In the genomic region with DNA sequence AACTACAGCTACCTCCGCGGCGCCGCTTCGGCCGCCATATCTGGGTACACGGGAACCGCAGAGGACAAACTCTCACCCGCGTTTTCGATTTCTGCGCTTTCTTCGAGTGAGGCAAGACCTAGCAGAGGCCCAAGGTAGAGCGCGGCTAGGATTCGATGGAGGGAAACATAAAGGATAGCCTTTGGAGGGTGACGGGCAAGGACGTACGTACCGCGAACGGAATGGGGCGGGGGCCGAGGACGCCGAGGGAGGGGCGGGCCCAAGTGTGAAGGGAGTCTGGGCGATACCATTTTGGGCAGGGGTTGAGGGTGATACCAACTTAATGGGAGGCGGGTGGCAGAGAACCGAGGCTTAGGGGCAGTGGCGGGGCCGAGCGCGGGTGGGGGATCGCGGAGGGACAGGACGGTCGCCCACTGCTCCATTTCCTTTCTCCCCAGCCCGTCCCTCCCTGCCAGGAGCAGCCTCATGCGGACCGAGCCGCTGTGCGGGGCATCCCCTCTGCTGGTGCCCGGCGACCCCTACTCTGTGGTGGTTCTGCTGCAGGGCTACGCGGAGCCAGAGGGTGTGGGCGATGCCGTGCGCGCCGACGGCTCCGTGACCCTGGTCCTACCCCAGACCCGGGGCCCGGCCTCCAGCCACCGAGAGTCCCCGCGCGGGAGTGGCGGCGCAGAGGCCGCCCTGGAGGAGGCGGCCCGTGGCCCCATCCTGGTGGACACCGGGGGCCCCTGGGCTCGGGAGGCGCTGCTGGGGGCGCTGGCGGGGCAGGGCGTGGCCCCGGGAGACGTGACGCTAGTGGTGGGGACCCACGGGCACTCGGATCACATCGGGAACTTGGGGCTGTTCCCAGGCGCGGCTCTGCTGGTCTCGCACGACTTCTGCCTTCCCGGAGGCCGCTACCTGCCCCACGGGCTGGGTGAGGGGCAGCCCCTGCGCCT, we compare ENCODE assay signal across 8 cellular contexts. TPM values are rescaled to one million over a fixed set of nuclear protein-coding genes. Genes with fewer than 3 reads are reported as not detected.
DNase-seq lines count a peak whose midpoint lies in the region; ATAC-seq, FAIRE-seq and TF ChIP-seq lines count a peak whose summit lies in the region.

A gene with protein sequence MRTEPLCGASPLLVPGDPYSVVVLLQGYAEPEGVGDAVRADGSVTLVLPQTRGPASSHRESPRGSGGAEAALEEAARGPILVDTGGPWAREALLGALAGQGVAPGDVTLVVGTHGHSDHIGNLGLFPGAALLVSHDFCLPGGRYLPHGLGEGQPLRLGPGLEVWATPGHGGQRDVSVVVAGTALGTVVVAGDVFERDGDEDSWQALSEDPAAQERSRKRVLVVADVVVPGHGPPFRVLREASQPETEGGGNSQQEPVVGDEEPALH (plus strand): TSS at position 37 of the 935 bp plus-strand sequence. CDS start 429 bp downstream, at position 466.

- peak within 1 kb of the TSS; percentile 40; the same call in 1 of the 2 replicates for H2BK15ac ChIP-seq in H1 (ENCODE audit: low read length)
- no peak within 1 kb of the TSS for H2BK15ac ChIP-seq in mesendoderm (replicated peaks; ENCODE audit: low read depth)

- no peaks in the 10 kb centered on the region; a peak in 1 of 4 replicates for H3K79me2 ChIP-seq in H1 (ENCODE audit: control insufficient read depth in 1 of 2, insufficient read depth in 2 of 2, low read length in 2 of 2)
- H3K79me2 ChIP-seq in mesendoderm (ENCODE audit: control insufficient read depth, insufficient read depth, low read length) = no peaks in the 10 kb centered on the region

- peak; percentile 83 to 94 (median 92) for DNase-seq in CD8-positive, alpha-beta T cell
- DNase-seq in HUDEP-2 (lab: John Stamatoyannopoulos, UW; ENCODE audit: unreplicated experiment in 76 of 76) (peak in 74 of 76 experiments; percentile 33 to 93 (median 82)), NOMO-1 treated with DMSO at 0.1 percent for 48 hours (lab: John Stamatoyannopoulos, UW; ENCODE audit: unreplicated experiment) (peak; percentile 92), H1 (ENCODE audit: low read depth in 1 of 2, low spot score in 2 of 2) (peak in 1 of 2 experiments; percentile 94), mesendoderm (peak; percentile 95)
- DNase-seq in activated CD8-positive, alpha-beta memory T cell treated with anti-CD3 and anti-CD28 coated beads, Interleukin-2, amount 10 ng/mL, durations not matched to agents 7 days and 5 days = peak; percentile 94
- peak; percentile 73 for DNase-seq in stimulated activated CD8-positive, alpha-beta memory T cell treated with anti-CD3 and anti-CD28 coated beads, Interleukin-12 subunit alpha, Interleukin-12 subunit beta, amount 100 ng/mL, for 24 hours (ENCODE audit: extremely low read depth)

- H4K5ac ChIP-seq in H1 (ENCODE audit: insufficient read length, low read depth, low read length) = peak within 1 kb of the TSS; percentile 96
- no peak within 1 kb of the TSS for H4K5ac ChIP-seq in mesendoderm (ENCODE audit: low read length)

- H3K18ac ChIP-seq in H1 (ENCODE audit: extremely low read depth, low read length) = peak within 1 kb of the TSS; percentile 99
- peak within 1 kb of the TSS; percentile 19 for H3K18ac ChIP-seq in mesendoderm (ENCODE audit: low read length)

- H2BK5ac ChIP-seq in H1 (ENCODE audit: low read depth, low read length) = peak within 1 kb of the TSS; percentile 98
- H2BK5ac ChIP-seq in mesendoderm (ENCODE audit: low read length) = peak within 1 kb of the TSS; percentile 61

- peaks cover 24% of the 10 kb centered on the region for H3K4me1 ChIP-seq in CD8-positive, alpha-beta T cell (ENCODE audit: insufficient read depth, low read length)
- peaks cover 0 to 8% (median 0%) of the 10 kb centered on the region in 4 experiments; a peak in 1 of 7 replicates for H3K4me1 ChIP-seq in H1 (replicated peaks in 1 of 4; ENCODE audit: control insufficient read depth in 3 of 4, insufficient read depth in 4 of 4, low read length in 3 of 4)
- H3K4me1 ChIP-seq in mesendoderm (ENCODE audit: control insufficient read depth, low read depth, low read length) = peaks cover 2% of the 10 kb centered on the region

- no peaks in the 10 kb centered on the region for H3K9me3 Mint-ChIP-seq in CD8-positive, alpha-beta T cell
- H3K9me3 Mint-ChIP-seq in activated CD8-positive, alpha-beta memory T cell treated with anti-CD3 and anti-CD28 coated beads, Interleukin-2, amount 10 ng/mL, durations not matched to agents 7 days and 5 days (ENCODE audit: low read depth) = no peaks in the 10 kb centered on the region

- no peak for TF ChIP-seq CTCF in CD8-positive, alpha-beta T cell (IDR thresholded peaks at IDR 0.05)
- no peak for TF ChIP-seq CTCF in H1 (IDR thresholded peaks at IDR 0.05; ENCODE audit: control extremely low read depth in 1 of 3, insufficient read depth in 1 of 3, low read depth in 1 of 3, low read length in 3 of 3)

- POLR2A ChIA-PET in CD8-positive, alpha-beta T cell (lab: Charles Lee) = interaction anchor here (0.6 to 5.4 kb wide), 11 partner anchors 15 to 485 kb away, joined by 3 to 50 read pairs (median 3); partner anchors contain the start of genes AP4M1, GPC2, MCM7 and MOSPD3
- POLR2A ChIA-PET in H1 (lab: Charles Lee; ENCODE audit: partially characterized antibody) = interaction anchor here (0.6 to 19.1 kb wide), 29 partner anchors 9 to 302 kb away, joined by 3 to 414 read pairs (median 4); partner anchors contain the start of genes AP4M1, COPS6, GAL3ST4 and GPC2

- peak within 1 kb of the TSS; percentile 98 for H4K91ac ChIP-seq in H1 (replicated peaks; ENCODE audit: insufficient read length, low read length)

- H3K4ac ChIP-seq in H1 (replicated peaks; ENCODE audit: insufficient read length, low read depth, low read length) (peak within 1 kb of the TSS; percentile 91), mesendoderm (ENCODE audit: low read depth, low read length) (peak within 1 kb of the TSS; percentile 74)

- H3K27ac Mint-ChIP-seq in CD8-positive, alpha-beta T cell = peak within 1 kb of the TSS; percentile 100
- peak within 1 kb of the TSS; percentile 98 for H3K27ac Mint-ChIP-seq in activated CD8-positive, alpha-beta memory T cell treated with anti-CD3 and anti-CD28 coated beads, Interleukin-2, amount 10 ng/mL, durations not matched to agents 7 days and 5 days

- H2BK120ac ChIP-seq in H1 (replicated peaks; ENCODE audit: low read depth, low read length) (peak within 1 kb of the TSS; percentile 78), mesendoderm (ENCODE audit: low read depth, low read length) (no peak within 1 kb of the TSS)

- peaks cover 39% of the 10 kb centered on the region for H3K4me1 Mint-ChIP-seq in CD8-positive, alpha-beta T cell (ENCODE audit: low read depth)
- peaks cover 41% of the 10 kb centered on the region for H3K4me1 Mint-ChIP-seq in activated CD8-positive, alpha-beta memory T cell treated with anti-CD3 and anti-CD28 coated beads, Interleukin-2, amount 10 ng/mL, durations not matched to agents 7 days and 5 days

- peak in 1 of 2 experiments; percentile 98; a peak in 2 of 3 replicates for TF ChIP-seq EP300 in H1 (IDR thresholded peaks at IDR 0.05; ENCODE audit: borderline replicate concordance in 1 of 2, low read depth in 2 of 2, low read length in 2 of 2)

- H3K27me3 ChIP-seq in CD8-positive, alpha-beta T cell (ENCODE audit: insufficient read depth, low read length) = no peaks in the 10 kb centered on the region
- H3K27me3 ChIP-seq in H1 (replicated peaks in 1 of 4; ENCODE audit: control insufficient read depth in 3 of 4, extremely low read depth in 1 of 4, insufficient read depth in 3 of 4, low read length in 3 of 4) = peaks cover 0 to 11% (median 0%) of the 10 kb centered on the region in 4 experiments; a peak in 2 of 7 replicates
- no peaks in the 10 kb centered on the region for H3K27me3 ChIP-seq in mesendoderm (ENCODE audit: insufficient read depth, low read length, poor library complexity)

- no peaks in the 10 kb centered on the region for H3K79me1 ChIP-seq in H1 (ENCODE audit: low read depth, low read length)
- no peaks in the 10 kb centered on the region for H3K79me1 ChIP-seq in mesendoderm (ENCODE audit: low read length)

- H3K4me3 ChIP-seq in CD8-positive, alpha-beta T cell (ENCODE audit: low read depth, low read length) = peak within 1 kb of the TSS; percentile 99
- H3K4me3 ChIP-seq in H1 (ENCODE audit: extremely low read depth in 1 of 4, insufficient read depth in 2 of 4, low read depth in 3 of 4, low read length in 4 of 4) (peak within 1 kb of the TSS; percentile 84 to 90 (median 88)), mesendoderm (ENCODE audit: low read length) (peak within 1 kb of the TSS; percentile 69)

- H3K4me3 Mint-ChIP-seq in CD8-positive, alpha-beta T cell = peak within 1 kb of the TSS; percentile 100
- peak within 1 kb of the TSS; percentile 89 for H3K4me3 Mint-ChIP-seq in activated CD8-positive, alpha-beta memory T cell treated with anti-CD3 and anti-CD28 coated beads, Interleukin-2, amount 10 ng/mL, durations not matched to agents 7 days and 5 days

- peak within 1 kb of the TSS; percentile 95; the same call in 1 of the 2 replicates for H2BK12ac ChIP-seq in H1 (ENCODE audit: low read depth, low read length)

- peak within 1 kb of the TSS; percentile 98 for H3K27ac ChIP-seq in CD8-positive, alpha-beta T cell (ENCODE audit: low read depth, low read length)
- H3K27ac ChIP-seq in H1 (ENCODE audit: low read depth, low read length) (peak within 1 kb of the TSS; percentile 90), mesendoderm (ENCODE audit: low read depth, low read length) (peak within 1 kb of the TSS; percentile 91)

- H4K8ac ChIP-seq in H1 (ENCODE audit: extremely low read depth, insufficient read depth, low read length) (peak within 1 kb of the TSS; percentile 73), mesendoderm (ENCODE audit: low read depth, low read length) (peak within 1 kb of the TSS; percentile 2)

- H3K36me3 Mint-ChIP-seq in CD8-positive, alpha-beta T cell = peaks cover 22% of the 10 kb centered on the region
- H3K36me3 Mint-ChIP-seq in activated CD8-positive, alpha-beta memory T cell treated with anti-CD3 and anti-CD28 coated beads, Interleukin-2, amount 10 ng/mL, durations not matched to agents 7 days and 5 days = peaks cover 13% of the 10 kb centered on the region

- peak; percentile 83 for ATAC-seq in CD8-positive, alpha-beta T cell
- ATAC-seq in GM19468 (IDR thresholded peaks at IDR 0.05; ENCODE audit: extremely low read depth, unreplicated experiment) = peak; percentile 11
- ATAC-seq in activated CD8-positive, alpha-beta memory T cell treated with anti-CD3 and anti-CD28 coated beads, Interleukin-2, amount 10 ng/mL, durations not matched to agents 7 days and 5 days = peak; percentile 79

- H4K20me1 ChIP-seq in H1 (replicated peaks in 1 of 2; ENCODE audit: control insufficient read depth in 1 of 2, insufficient read depth in 2 of 2, low read length in 2 of 2) = no peaks in the 10 kb centered on the region

- H3K14ac ChIP-seq in H1 (ENCODE audit: insufficient read length) = no peak within 1 kb of the TSS

- peak; percentile 0 to 78 for TF ChIP-seq POLR2A in H1 (IDR thresholded peaks at IDR 0.05; ENCODE audit: control extremely low read depth in 1 of 2, low read depth in 2 of 2, low read length in 2 of 2)

- H3K9ac ChIP-seq in H1 (replicated peaks in 1 of 4; ENCODE audit: extremely low read depth in 1 of 4, low read depth in 3 of 4, low read length in 3 of 4) (peak within 1 kb of the TSS; percentile 77 to 93 (median 91)), mesendoderm (ENCODE audit: low read length) (peak within 1 kb of the TSS; percentile 91)

- H3K27me3 Mint-ChIP-seq in CD8-positive, alpha-beta T cell (ENCODE audit: low read depth) = no peaks in the 10 kb centered on the region
- no peaks in the 10 kb centered on the region for H3K27me3 Mint-ChIP-seq in activated CD8-positive, alpha-beta memory T cell treated with anti-CD3 and anti-CD28 coated beads, Interleukin-2, amount 10 ng/mL, durations not matched to agents 7 days and 5 days

- H3K23me2 ChIP-seq in H1 (ENCODE audit: low read depth, low read length) = peaks cover 8% of the 10 kb centered on the region; the same call in 1 of the 2 replicates

- CTCF ChIA-PET in CD8-positive, alpha-beta T cell (lab: Charles Lee) = interaction anchor here (0.7 to 1.4 kb wide), 4 partner anchors 11 to 281 kb away, joined by 3 to 8 read pairs (median 4); no protein-coding TSS in a partner anchor
- CTCF ChIA-PET in activated CD8-positive, alpha-beta memory T cell treated with anti-CD3 and anti-CD28 coated beads, Interleukin-2, amount 10 ng/mL, durations not matched to agents 7 days and 5 days (lab: Charles Lee) = interaction anchor here (0.9 to 6.9 kb wide), 10 partner anchors 11 to 133 kb away, joined by 3 to 60 read pairs (median 4); partner anchors contain the start of genes AP4M1, MCM7 and ZKSCAN1
- CTCF ChIA-PET in H1 (lab: Charles Lee; ENCODE audit: partially characterized antibody) = interaction anchor here (0.7 to 9.0 kb wide), 8 partner anchors 14 to 442 kb away, joined by 3 to 108 read pairs (median 6); partner anchors contain the start of genes AP4M1, GAL3ST4, LAMTOR4 and MCM7

- H3K9me3 ChIP-seq in CD8-positive, alpha-beta T cell (ENCODE audit: low read length) = no peaks in the 10 kb centered on the region
- H3K9me3 ChIP-seq in H1 (ENCODE audit: insufficient read depth in 2 of 2, low read depth in 1 of 2, low read length in 1 of 2) = no peaks in the 10 kb centered on the region

- FAIRE-seq in H1 (lab: Jason Lieb, UNC) = no peak

- H2AFZ ChIP-seq in H1 (ENCODE audit: low read length) = peak within 1 kb of the TSS; percentile 72; the same call in 1 of the 2 replicates

- H3K23ac ChIP-seq in H1 (ENCODE audit: insufficient read length) (no peak within 1 kb of the TSS), mesendoderm (ENCODE audit: low read length) (peak within 1 kb of the TSS; percentile 66)

- H2BK20ac ChIP-seq in H1 (ENCODE audit: low read length) = no peak within 1 kb of the TSS

- TF ChIP-seq RAD21 in H1 (IDR thresholded peaks at IDR 0.05 in 1 of 2, conservative IDR thresholded peaks at IDR 0.05 in 1 of 2; ENCODE audit: low read depth in 2 of 2, low read length in 2 of 2) = no peak

- H3K4me2 ChIP-seq in H1 (ENCODE audit: insufficient read depth in 1 of 2, low read depth in 2 of 2, low read length in 2 of 2) = peak within 1 kb of the TSS; percentile 74 to 90
- H3K4me2 ChIP-seq in mesendoderm (ENCODE audit: low read length) = peak within 1 kb of the TSS; percentile 72

- intact Hi-C loops in CD8-positive, alpha-beta T cell (cut with DNase I, micrococcal nuclease) = loop anchor here (1.0 to 10.0 kb wide), 9 partner anchors 8 to 308 kb away; partner anchors contain the start of genes AP4M1 (in 2 of the 2), CNPY4 (in 2 of the 2), MCM7 (in 2 of the 2) and TAF6 (in 2 of the 2)

- H3K56ac ChIP-seq in H1 (replicated peaks; ENCODE audit: insufficient read length, low read depth, low read length) (peak within 1 kb of the TSS; percentile 97), mesendoderm (ENCODE audit: low read length) (peak within 1 kb of the TSS; percentile 94)

- H2AK5ac ChIP-seq in H1 (ENCODE audit: low read depth, low read length) = no peak within 1 kb of the TSS
- H2AK5ac ChIP-seq in mesendoderm (ENCODE audit: low read length) = no peak within 1 kb of the TSS

- WGBS in H1 (ENCODE audit: extremely low coverage in 1 of 2, insufficient coverage in 1 of 2, insufficient read length in 1 of 2, insufficient replicate concordance in 2 of 2, low coverage in 1 of 2, low lambda C conversion rate in 2 of 2, missing lambda C conversion rate in 1 of 2), 2 experiments = 3% methylated on average over 62 of the region's 85 CpGs; no CpG with 5 or more reads in 1 of the 2 experiments
- no CpG with 5 or more reads among the region's 85 CpGs for WGBS in mesendoderm (ENCODE audit: extremely low coverage, insufficient coverage, low lambda C conversion rate)

- H3K36me3 ChIP-seq in CD8-positive, alpha-beta T cell (ENCODE audit: insufficient read depth, low read length) = no peaks in the 10 kb centered on the region
- H3K36me3 ChIP-seq in H1 (ENCODE audit: control insufficient read depth in 2 of 4, insufficient read depth in 4 of 4, low read length in 3 of 4) (no peaks in the 10 kb centered on the region), mesendoderm (ENCODE audit: control insufficient read depth, insufficient read depth, low read length) (no peaks in the 10 kb centered on the region)

RNA-seq across cellular contexts. Expression of the gene that starts here (rescaled TPM):
- 1 to 10 TPM; 4.2 to 4.6 TPM for total RNA-seq in CD8-positive, alpha-beta T cell
- 1 to 10 TPM; 5.6 to 7.5 TPM for total RNA-seq in activated CD8-positive, alpha-beta memory T cell treated with anti-CD3 and anti-CD28 coated beads, Interleukin-2, amount 10 ng/mL, durations not matched to agents 7 days and 5 days
- 1.7 TPM in 2 replicates for total RNA-seq in H1 (2021; fragmentation: NEBNext Ultra II Directional; extraction: Animal tissue kit (Norgen Biotek cat#: 25700))
- 1.00 and 1.2 TPM in 2 replicates for polyA plus RNA-seq in H1 (2011; rRNA removed)
- polyA plus RNA-seq in H1 (2011; cell fraction: cytosol; rRNA removed) = 1.5 TPM
- 1.4 TPM for polyA plus RNA-seq in H1 (2011; cell fraction: nucleus; rRNA removed)
- 0.39 to 1.6 TPM (median 1.1 TPM) in 4 replicates for polyA plus RNA-seq in H1 (2012, experiment 1 of 2)
- polyA plus RNA-seq in H1 (2012, experiment 2 of 2) = 0.67 TPM
- polyA plus RNA-seq in H1 (2013, experiment 1 of 2) = 1.3 TPM
- 1.3 TPM for polyA plus RNA-seq in H1 (2013, experiment 2 of 2)
- 0.10 and 0.57 TPM in 2 replicates for polyA minus RNA-seq in H1 (2011; rRNA and poly(A)+ RNA removed)
- polyA minus RNA-seq in H1 (2011; cell fraction: cytosol; rRNA and poly(A)+ RNA removed) = not detected
- polyA minus RNA-seq in H1 (2011; cell fraction: nucleus; rRNA and poly(A)+ RNA removed) = 1.5 TPM
- polyA plus RNA-seq in mesendoderm (2013, experiment 1 of 2) = 1.8 TPM
- 1.9 TPM for polyA plus RNA-seq in mesendoderm (2013, experiment 2 of 2)

Comparison
In these comparisons a context has a peak if more than half of its experiments do, and no peak if none do; other contexts are left out.
1. ATAC-seq: peak in every context shown above with its lines; median percentile 83 in CD8-positive, alpha-beta T cell; 79 in activated CD8-positive, alpha-beta memory T cell treated with anti-CD3 and anti-CD28 coated beads, Interleukin-2, amount 10 ng/mL, durations not matched to agents 7 days and 5 days; 11 in GM19468.